In genomic region chr20:46872315-46873211, GRCh38 we compare ENCODE assay signal across 1 cellular context.
TF ChIP-seq lines count a peak whose summit lies in the region.

No MANE protein-coding gene starts in this region.

TF ChIP-seq in GM23338, 12 proteins besides CTCF, POLR2A, EP300 and RAD21 (continued from another document):
- TF ChIP-seq ZNF462 (CRISPR knock-in tag; IDR thresholded peaks at IDR 0.05): no peak
